16 cellular contexts compared by ENCODE assay signal in genomic region chr6:169038691-169039090, GRCh38.
DNase-seq lines count a peak whose midpoint lies in the region; ATAC-seq lines count a peak whose summit lies in the region.
"Had no signal": no experiment of that assay in that cellular context is flagged by ENCODE, and none has a peak within 500 bp of the region (broad histone marks: within the 10 kb centered on the region; RNA-seq: fewer than 3 reads in every experiment).

No MANE protein-coding gene starts in this region.

- no peak overlapping the region for H3K27ac ChIP-seq in Karpas-422 (ENCODE audit: low read length)
- H3K27ac ChIP-seq: A549, BLaER1, HL-60 had no signal

- H3K9me3 ChIP-seq in Karpas-422 (ENCODE audit: low read length) (no peaks in the 10 kb centered on the region), adipocyte (ENCODE audit: control insufficient read depth, low read length) (peaks cover 6% of the 10 kb centered on the region)
- H3K9me3 ChIP-seq: Caco-2 had no signal

- H3K4me2 ChIP-seq in Karpas-422 (ENCODE audit: low read depth, low read length, poor library complexity, severe bottlenecking) = no peak overlapping the region
- H3K4me2 ChIP-seq: A549, BLaER1, GM23338 had no signal

- DNase-seq in Karpas-422 (peak; percentile 19), adipocyte (ENCODE audit: low read depth) (peak; percentile 62), fibroblast of gingiva (ENCODE audit: low read depth) (peak; percentile 79), Kasumi-1 (lab: John Stamatoyannopoulos, UW) (no peak)
- DNase-seq: AML-193; Caco-2; CD8-positive, alpha-beta memory T cell; DND-41; H9 had no signal

- no peak overlapping the region for H3K4me3 ChIP-seq in Karpas-422 (ENCODE audit: low read length)
- H3K4me3 ChIP-seq in adipocyte (ENCODE audit: low read length) = no peak overlapping the region
- H3K4me3 ChIP-seq: A549, BLaER1, GM12878, GM23338 had no signal

- H3K9me2 ChIP-seq in Karpas-422 (replicated peaks; ENCODE audit: insufficient read depth, low read length) = no peaks in the 10 kb centered on the region

- H3K27me3 ChIP-seq in Karpas-422 (ENCODE audit: low read length) (no peaks in the 10 kb centered on the region), adipocyte (replicated peaks; ENCODE audit: control insufficient read depth, insufficient read depth, low read length) (no peaks in the 10 kb centered on the region)
- H3K27me3 ChIP-seq: BLaER1 had no signal

- no peaks in the 10 kb centered on the region for H3K79me2 ChIP-seq in Karpas-422 (ENCODE audit: low read length)

- ATAC-seq in HG02870 (IDR thresholded peaks at IDR 0.05; ENCODE audit: unreplicated experiment) (no peak), GM19324 (IDR thresholded peaks at IDR 0.05; ENCODE audit: low FRiP score, unreplicated experiment) (no peak)
- ATAC-seq: A549, GM12878, GM23338 had no signal

- H3K36me3 ChIP-seq in Karpas-422 (ENCODE audit: insufficient read depth, low read length) (no peaks in the 10 kb centered on the region), adipocyte (ENCODE audit: control insufficient read depth, insufficient read depth, low read length, severe bottlenecking) (no peaks in the 10 kb centered on the region)
- H3K36me3 ChIP-seq: BLaER1 had no signal

- H2AFZ ChIP-seq in Karpas-422 (ENCODE audit: low read length) = no peak overlapping the region
- H2AFZ ChIP-seq: GM23338 had no signal

- H4K20me1 ChIP-seq in Karpas-422 (ENCODE audit: insufficient read depth, low read depth, low read length) = no peaks in the 10 kb centered on the region
- H4K20me1 ChIP-seq: BLaER1 had no signal

- H3K4me1 ChIP-seq in Karpas-422 (ENCODE audit: low read length) (no peaks in the 10 kb centered on the region), adipocyte (ENCODE audit: control insufficient read depth, insufficient read depth, low read length) (peaks cover 16% of the 10 kb centered on the region)
- H3K4me1 ChIP-seq: A549, Caco-2 had no signal

- no peak overlapping the region for H3K9ac ChIP-seq in Karpas-422 (ENCODE audit: low read length)
- no peak overlapping the region for H3K9ac ChIP-seq in adipocyte (ENCODE audit: low read length)
- H3K9ac ChIP-seq: BLaER1 had no signal

Comparison
In these comparisons a context has a peak if more than half of its experiments do, and no peak if none do; other contexts are left out.
1. DNase-seq: peak in Karpas-422 (single experiment), adipocyte (single experiment) and fibroblast of gingiva (single experiment); none in Kasumi-1 (0 of 2).